Comparison of ENCODE assay signal across 17 cellular contexts in the genomic region with DNA sequence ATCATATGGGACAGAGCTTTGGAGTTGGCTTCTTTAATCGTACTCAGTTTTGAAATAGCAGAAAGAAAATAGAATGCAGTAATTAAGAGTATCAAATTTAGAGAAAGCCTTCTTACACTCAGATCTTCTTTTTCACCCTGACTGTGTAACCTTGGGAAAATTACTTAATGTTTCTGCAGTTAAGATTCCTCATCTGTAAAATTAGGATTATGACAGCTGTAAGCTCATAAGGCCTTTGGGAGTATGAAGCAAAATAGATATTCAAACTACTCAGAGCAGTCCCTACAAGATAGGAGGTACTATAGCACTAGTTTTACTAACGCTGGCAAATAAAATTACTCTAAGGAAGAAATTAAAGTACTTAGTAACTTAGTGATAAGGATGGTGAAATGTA. TPM values are rescaled to one million over a fixed set of nuclear protein-coding genes. Genes with fewer than 3 reads are reported as not detected.
DNase-seq lines count a peak whose midpoint lies in the region; TF ChIP-seq lines count a peak whose summit lies in the region.
"Had no signal": no experiment of that assay in that cellular context is flagged by ENCODE, and none has a peak within 500 bp of the region (broad histone marks: within the 10 kb centered on the region; RNA-seq: fewer than 3 reads in every experiment).

No MANE protein-coding gene starts in this region.

- TF ChIP-seq CTCF in brain microvascular endothelial cell (IDR thresholded peaks at IDR 0.05; ENCODE audit: low read depth, low read length, missing control alignments) = no peak
- TF ChIP-seq CTCF in thyroid gland (IDR thresholded peaks at IDR 0.05) = no peak

- H3K9me3 ChIP-seq in muscle layer of colon (ENCODE audit: low read length) = no peaks in the 10 kb centered on the region
- H3K9me3 ChIP-seq in thyroid gland = no peaks in the 10 kb centered on the region

- intact Hi-C loops in activated CD4-positive, alpha-beta T cell treated with anti-CD3 and anti-CD28 coated beads, Interleukin-2, amount 10 ng/mL, durations not matched to agents 24 days and 14 days (cut with micrococcal nuclease) = loop anchor here (5.0 kb wide), 2 partner anchors 308 to 463 kb away; a partner anchor contains a TSS
- intact Hi-C loops in thyroid gland (cut with DNase I) = no loop called here

- no peak for TF ChIP-seq POLR2A in thyroid gland (IDR thresholded peaks at IDR 0.05)

- in situ Hi-C loops in brain microvascular endothelial cell (cut with HindIII; ENCODE audit: low pct_ligation_motif_present, low sequenced_read_pairs) = loop anchor here (25.0 kb wide), 1 partner anchor 442 kb away; no protein-coding TSS in a partner anchor

- H3K9me3 Mint-ChIP-seq in activated CD4-positive, alpha-beta T cell treated with anti-CD3 and anti-CD28 coated beads, Interleukin-2, amount 10 ng/mL, durations not matched to agents 24 days and 14 days = no peaks in the 10 kb centered on the region
- H3K9me3 Mint-ChIP-seq: activated CD4-positive, alpha-beta memory T cell treated with anti-CD3 and anti-CD28 coated beads for 36 hours; activated naive CD4-positive, alpha-beta T cell treated with anti-CD3 and anti-CD28 coated beads for 36 hours; H9 had no signal

- H3K4me1 Mint-ChIP-seq in activated CD4-positive, alpha-beta T cell treated with anti-CD3 and anti-CD28 coated beads, Interleukin-2, amount 10 ng/mL, durations not matched to agents 24 days and 14 days = peaks cover 9% of the 10 kb centered on the region

- H3K36me3 ChIP-seq in brain microvascular endothelial cell (replicated peaks) (no peaks in the 10 kb centered on the region), muscle layer of colon (ENCODE audit: insufficient read depth, low read length) (no peaks in the 10 kb centered on the region), thyroid gland (no peaks in the 10 kb centered on the region)

- peak overlapping the region; percentile 55 for H3K9ac ChIP-seq in muscle layer of colon (ENCODE audit: low read length)

- H3K4me1 ChIP-seq in muscle layer of colon (ENCODE audit: insufficient read depth, low read length) = peaks cover 20% of the 10 kb centered on the region
- peaks cover 3 to 5% of the 10 kb centered on the region in 2 donors for H3K4me1 ChIP-seq in thyroid gland

- peak overlapping the region; percentile 85 for H3K27ac Mint-ChIP-seq in activated CD4-positive, alpha-beta T cell treated with anti-CD3 and anti-CD28 coated beads, Interleukin-2, amount 10 ng/mL, durations not matched to agents 24 days and 14 days
- H3K27ac Mint-ChIP-seq: H9 had no signal

- no peaks in the 10 kb centered on the region for H3K36me3 Mint-ChIP-seq in activated CD4-positive, alpha-beta T cell treated with anti-CD3 and anti-CD28 coated beads, Interleukin-2, amount 10 ng/mL, durations not matched to agents 24 days and 14 days (ENCODE audit: low read depth)
- H3K36me3 Mint-ChIP-seq: activated CD4-positive, alpha-beta memory T cell treated with anti-CD3 and anti-CD28 coated beads for 36 hours had no signal

- WGBS in thyroid gland, 2 donors = 62 to 71% methylated on average over 2 of the region's 2 CpGs

- no peak overlapping the region for H3K4me3 ChIP-seq in brain microvascular endothelial cell (ENCODE audit: low read depth, low read length)
- H3K4me3 ChIP-seq in muscle layer of colon (ENCODE audit: low read depth in 1 of 2, low read length in 2 of 2) = peak overlapping the region in 1 of 2 donors; percentile 10
- no peak overlapping the region for H3K4me3 ChIP-seq in thyroid gland (replicated peaks in 1 of 3)

- H3K27me3 ChIP-seq in brain microvascular endothelial cell (replicated peaks) (no peaks in the 10 kb centered on the region), muscle layer of colon (ENCODE audit: control insufficient read depth in 1 of 2, insufficient read depth in 2 of 2, low read length in 2 of 2) (no peaks in the 10 kb centered on the region), thyroid gland (no peaks in the 10 kb centered on the region)

- H3K27ac ChIP-seq in brain microvascular endothelial cell (peak overlapping the region; percentile 78), muscle layer of colon (ENCODE audit: low read depth, low read length) (peak overlapping the region; percentile 75), thyroid gland (peak overlapping the region; percentile 56 to 87 (median 72))
- H3K27ac ChIP-seq: 22Rv1 had no signal

- H3K4me3 Mint-ChIP-seq in activated CD4-positive, alpha-beta T cell treated with anti-CD3 and anti-CD28 coated beads, Interleukin-2, amount 10 ng/mL, durations not matched to agents 24 days and 14 days = no peak overlapping the region
- H3K4me3 Mint-ChIP-seq: activated naive CD4-positive, alpha-beta T cell treated with anti-CD3 and anti-CD28 coated beads for 36 hours; H9 had no signal

- DNase-seq in activated CD4-positive, alpha-beta T cell treated with anti-CD3 and anti-CD28 coated beads, Interleukin-2, amount 10 ng/mL, durations not matched to agents 24 days and 14 days = no peak
- DNase-seq in activated CD4-positive, alpha-beta T cell treated with anti-CD3 and anti-CD28 coated beads, Interleukin-2, amount 50 U/mL, for 4 hours = no peak
- DNase-seq in brain microvascular endothelial cell (no peak), thyroid gland (no peak), putamen (ENCODE audit: low spot score) (no peak), SHP77 treated with DMSO at 0.1 percent for 48 hours (lab: John Stamatoyannopoulos, UW) (no peak), germinal center (ENCODE audit: low spot score) (no peak)
- DNase-seq: activated CD4-positive, alpha-beta memory T cell treated with anti-CD3 and anti-CD28 coated beads for 36 hours; activated naive CD4-positive, alpha-beta T cell treated with anti-CD3 and anti-CD28 coated beads for 36 hours; effector CD8-positive, alpha-beta T cell; H9; KBM-7; NCI-H2081; stimulated activated CD4-positive, alpha-beta T cell treated with anti-CD3 and anti-CD28 coated beads, Interleukin-15, amount 100 ng/mL, for 24 hours had no signal

- H3K27me3 Mint-ChIP-seq in activated CD4-positive, alpha-beta T cell treated with anti-CD3 and anti-CD28 coated beads, Interleukin-2, amount 10 ng/mL, durations not matched to agents 24 days and 14 days = peaks cover 4% of the 10 kb centered on the region

RNA-seq across cellular contexts. Expression of a gene that starts 5.6 kb away (rescaled TPM):
- total RNA-seq in activated CD4-positive, alpha-beta T cell treated with anti-CD3 and anti-CD28 coated beads, Interleukin-2, amount 10 ng/mL, durations not matched to agents 24 days and 14 days = 0.09 TPM in 1 of 2 replicates, not detected in the other
- 100 to 1,000 TPM in 1 of 4 donors, 10 to 100 TPM in 3; 36.4 to 151 (median 62.3) TPM for total RNA-seq in thyroid gland
- total RNA-seq: activated CD4-positive, alpha-beta memory T cell treated with anti-CD3 and anti-CD28 coated beads for 36 hours; activated naive CD4-positive, alpha-beta T cell treated with anti-CD3 and anti-CD28 coated beads for 36 hours; H9; T-helper 1 cell treated with Interleukin-12 subunit alpha and Interleukin-12 subunit beta and Interleukin-4 antibody, amounts not matched to agents 30 ng/mL and 1 ng/mL, for 36 hours had no signal

Comparison
In these comparisons a context has a peak if more than half of its experiments do, and no peak if none do; other contexts are left out.
1. RNA of a gene that starts 5.6 kb away (total RNA-seq): 36.4 to 151 TPM in thyroid gland; 0.09 TPM in activated CD4-positive, alpha-beta T cell treated with anti-CD3 and anti-CD28 coated beads, Interleukin-2, amount 10 ng/mL, durations not matched to agents 24 days and 14 days; every median in the first group is over 10 times any median in the second.
2. Peak in every context shown above with its lines, with median percentiles within 50 percentile points of each other: H3K27ac ChIP-seq.